In genomic region chr14:69247691-69248440, GRCh38 we compare ENCODE assay signal across 10 cellular contexts. TPM values are rescaled to one million over a fixed set of nuclear protein-coding genes. Genes with fewer than 3 reads are reported as not detected.
DNase-seq lines count a peak whose midpoint lies in the region; ATAC-seq and TF ChIP-seq lines count a peak whose summit lies in the region.
"Had no signal": no experiment of that assay in that cellular context is flagged by ENCODE, and none has a peak within 500 bp of the region (broad histone marks: within the 10 kb centered on the region; RNA-seq: fewer than 3 reads in every experiment).

No MANE protein-coding gene starts in this region.

- DNase-seq in ELR (ENCODE audit: low read depth): peak; percentile 42
- peak; percentile 37 for DNase-seq in left cardiac atrium
- no peak for DNase-seq in stomach
- no peak for DNase-seq in islet precursor cell
- no peak for DNase-seq in activated effector memory CD4-positive, alpha-beta T cell treated with anti-CD3 and anti-CD28 coated beads, Interleukin-2, amount 50 U/mL, for 16 hours
- DNase-seq: activated T-cell treated with anti-CD3 and anti-CD28 coated beads, Interleukin-2, amount 50 U/mL, for 24 hours had no signal

- no peak for TF ChIP-seq EP300 in stomach (IDR thresholded peaks at IDR 0.05)

- peak overlapping the region in 4 of 5 donors; percentile 41 to 67 (median 57) for H3K27ac ChIP-seq in stomach
- H3K27ac ChIP-seq: HL-60 had no signal

- 56 to 82% (median 70%) methylated on average over 3 of the region's 3 CpGs for WGBS in stomach, 5 donors

- no peaks in the 10 kb centered on the region for H3K9me3 ChIP-seq in stomach

- intact Hi-C loops in left cardiac atrium (cut with DNase I): loop anchor here in 1 of 2 donors (10.0 kb wide), 1 partner anchor 207 kb away; no protein-coding TSS in a partner anchor
- intact Hi-C loops in stomach (cut with DNase I; ENCODE audit: low total_unique reads): no loop called here

- no peaks in the 10 kb centered on the region for H3K36me3 ChIP-seq in stomach

- no peak overlapping the region for H3K4me3 ChIP-seq in stomach

- H3K4me1 ChIP-seq in stomach: peaks cover 0 to 12% (median 2%) of the 10 kb centered on the region in 4 donors

- peak; percentile 96 for ATAC-seq in SK-N-SH treated with all-trans-retinoic acid at 6 μM for 48 hours
- peak; percentile 73 to 90 for ATAC-seq in left cardiac atrium
- ATAC-seq in HG03442 (IDR thresholded peaks at IDR 0.05; ENCODE audit: unreplicated experiment): no peak
- ATAC-seq in GM18909 (IDR thresholded peaks at IDR 0.05; ENCODE audit: poor library complexity, unreplicated experiment): no peak

- TF ChIP-seq POLR2A in stomach (IDR thresholded peaks at IDR 0.05): no peak

- H3K27me3 ChIP-seq in stomach: no peaks in the 10 kb centered on the region

- peak in 2 of 7 experiments; percentile 11 to 29 for TF ChIP-seq CTCF in stomach (IDR thresholded peaks at IDR 0.05)

TF ChIP-seq in SK-N-SH treated with all-trans-retinoic acid at 6 μM for 48 hours, 23 proteins besides CTCF, POLR2A, EP300 and RAD21:
- TF ChIP-seq CSDC2 (CRISPR knock-in tag; IDR thresholded peaks at IDR 0.05) (no peak), PPARA (CRISPR knock-in tag; IDR thresholded peaks at IDR 0.05; ENCODE audit: borderline replicate concordance) (no peak), TOX (CRISPR knock-in tag; IDR thresholded peaks at IDR 0.05; ENCODE audit: borderline replicate concordance) (no peak), ZFP30 (CRISPR knock-in tag; IDR thresholded peaks at IDR 0.05) (no peak), ZNF8 (CRISPR knock-in tag; IDR thresholded peaks at IDR 0.05) (no peak), CREB5 (CRISPR knock-in tag; IDR thresholded peaks at IDR 0.05; ENCODE audit: low read depth) (no peak), ZC3H10 (CRISPR knock-in tag; IDR thresholded peaks at IDR 0.05) (no peak), CSRNP3 (CRISPR knock-in tag; IDR thresholded peaks at IDR 0.05) (no peak), BACH2 (CRISPR knock-in tag; IDR thresholded peaks at IDR 0.05; ENCODE audit: borderline replicate concordance) (no peak), SNAI2 (CRISPR knock-in tag; IDR thresholded peaks at IDR 0.05) (no peak), PATZ1 (CRISPR knock-in tag; IDR thresholded peaks at IDR 0.05; ENCODE audit: borderline replicate concordance) (no peak)

RNA-seq across cellular contexts. Expression of gene GALNT16, which starts 12.1 kb away (rescaled TPM):
- total RNA-seq in left cardiac atrium (10 to 100 TPM; 28.8 to 50.0 TPM), stomach (1 to 10 TPM in 2 of 5 donors, under 1 TPM in 2, not detected in 1; 0.58 to 2.2 (median 1.2) TPM)
- 1 to 10 TPM in 2 of 3 donors, under 1 TPM in 1; 0.53 to 2.0 (median 1.6) TPM for polyA plus RNA-seq in stomach

RNA-seq across cellular contexts. Expression of gene EXD2, which starts 56.6 kb away (rescaled TPM):
- total RNA-seq in left cardiac atrium (10 to 100 TPM; 15.8 to 17.1 TPM), stomach (10 to 100 TPM in 3 of 5 donors, 1 to 10 TPM in 2; 8.0 to 25.4 (median 14.7) TPM)
- 1 to 10 TPM; 3.4 to 9.5 (median 4.9) TPM for polyA plus RNA-seq in stomach

Comparison
In these comparisons a context has a peak if more than half of its experiments do, and no peak if none do; other contexts are left out.
1. DNase-seq: peak in ELR (single experiment) and left cardiac atrium (single experiment); none in stomach (single experiment), islet precursor cell (single experiment) and activated effector memory CD4-positive, alpha-beta T cell treated with anti-CD3 and anti-CD28 coated beads, Interleukin-2, amount 50 U/mL, for 16 hours (single experiment).
2. ATAC-seq: peak in SK-N-SH treated with all-trans-retinoic acid at 6 μM for 48 hours (single experiment) and left cardiac atrium (2 of 2); none in HG03442 (single experiment) and GM18909 (single experiment).
3. RNA of gene GALNT16, which starts 12.1 kb away (total RNA-seq): 28.8 to 50.0 TPM in left cardiac atrium; 0.58 to 2.2 TPM in stomach; every median in the first group is over 4 times any median in the second.